Comparison of ENCODE assay signal across 1 cellular context in genomic region chr15:56782306-56782705, GRCh38.
TF ChIP-seq lines count a peak whose summit lies in the region.

No MANE protein-coding gene starts in this region.

TF ChIP-seq in liver, 16 proteins besides CTCF, POLR2A, EP300 and RAD21 (continued from another document):
- no peak for TF ChIP-seq GABPA (IDR thresholded peaks at IDR 0.05 in 1 of 2, conservative IDR thresholded peaks at IDR 0.05 in 1 of 2)
- peak in 1 of 2 donors; percentile 5 for TF ChIP-seq JUND (IDR thresholded peaks at IDR 0.05)
- no peak for TF ChIP-seq FOXA1 (IDR thresholded peaks at IDR 0.05)
- TF ChIP-seq NR2F2 (IDR thresholded peaks at IDR 0.05) = no peak
- peak; percentile 49 to 60 for TF ChIP-seq HNF4A (conservative IDR thresholded peaks at IDR 0.05)
